ENCODE assay signal across 8 cellular contexts in genomic region chr2:40451926-40452605, GRCh38. TPM values are rescaled to one million over a fixed set of nuclear protein-coding genes. Genes with fewer than 3 reads are reported as not detected.
A peak's percentile ranks its signal among the peaks of the same experiment; 100 is the strongest.
DNase-seq lines count a peak whose midpoint lies in the region; ATAC-seq, FAIRE-seq and TF ChIP-seq lines count a peak whose summit lies in the region.

SLC8A1 (minus strand) TSS chr2:40452090.

- CTCF ChIA-PET in mammary epithelial cell (lab: Charles Lee; ENCODE audit: low non-redundant PET), result interaction anchor here (0.8 kb wide), 1 partner anchor 94 kb away, joined by 9 read pairs; no protein-coding TSS in a partner anchor

- in situ Hi-C loops in mammary epithelial cell (cut with MboI; ENCODE audit: low sequenced_read_pairs in 2 of 2), result loop anchor here in 1 of 2 donors (25.0 kb wide), 2 partner anchors 310 to 540 kb away; no protein-coding TSS in a partner anchor

- no peaks in the 10 kb centered on the region for H3K9me3 ChIP-seq in mammary epithelial cell (replicated peaks; ENCODE audit: insufficient read depth, low read length)
- no peaks in the 10 kb centered on the region for H3K9me3 ChIP-seq in kidney (ENCODE audit: control insufficient read depth in 1 of 2, low read length in 2 of 2)
- no peaks in the 10 kb centered on the region for H3K9me3 ChIP-seq in smooth muscle cell (replicated peaks; ENCODE audit: low read depth)

- H4K20me1 ChIP-seq in mammary epithelial cell (ENCODE audit: insufficient read depth, low read length), result no peaks in the 10 kb centered on the region
- no peaks in the 10 kb centered on the region for H4K20me1 ChIP-seq in smooth muscle cell (ENCODE audit: low read depth)

- H2AFZ ChIP-seq in mammary epithelial cell (ENCODE audit: low read depth, low read length) (peak within 1 kb of the TSS; percentile 93), smooth muscle cell (ENCODE audit: low read depth) (peak within 1 kb of the TSS; percentile 91)

- DNase-seq in AG08395 (ENCODE audit: low spot score), result peak; percentile 58
- DNase-seq in NCI-H510A (lab: John Stamatoyannopoulos, UW), result peak; percentile 66
- DNase-seq in mammary epithelial cell, result peak; percentile 35
- DNase-seq in kidney, result peak; percentile 73
- DNase-seq in smooth muscle cell (lab: John Stamatoyannopoulos, UW; ENCODE audit: unreplicated experiment), result no peak

- H3K27me3 ChIP-seq in mammary epithelial cell (ENCODE audit: insufficient read depth, low read length), result no peaks in the 10 kb centered on the region
- peaks cover 27% of the 10 kb centered on the region for H3K27me3 ChIP-seq in smooth muscle cell (ENCODE audit: low read depth)

- dilution Hi-C loops in mammary epithelial cell (cut with HindIII; ENCODE audit: low sequenced_read_pairs), result no loop called here

- BruUV-seq in mammary epithelial cell (replicated peaks; lab: Mats Ljungman, UMichigan), result no TSS peak

- peaks cover 33% of the 10 kb centered on the region for H3K79me2 ChIP-seq in mammary epithelial cell (ENCODE audit: insufficient read depth, low read length)
- H3K79me2 ChIP-seq in smooth muscle cell (ENCODE audit: low read depth), result no peaks in the 10 kb centered on the region

- WGBS in mammary epithelial cell (ENCODE audit: low coverage, missing lambda C conversion rate), result 6% methylated on average over 19 of the region's 82 CpGs
- WGBS in smooth muscle cell (ENCODE audit: low lambda C conversion rate), result 1% methylated on average over 42 of the region's 82 CpGs

- TF ChIP-seq CTCF in mammary epithelial cell (conservative IDR thresholded peaks at IDR 0.05 in 1 of 2, IDR thresholded peaks at IDR 0.05 in 1 of 2; ENCODE audit: extremely low read depth in 1 of 2, insufficient read depth in 1 of 2, low read depth in 1 of 2, low read length in 2 of 2) (no peak), kidney (IDR thresholded peaks at IDR 0.05; ENCODE audit: borderline replicate concordance, extremely low read depth, insufficient read depth) (no peak), smooth muscle cell (IDR thresholded peaks at IDR 0.05; ENCODE audit: borderline replicate concordance, insufficient read depth, poor library complexity, severe bottlenecking) (no peak)

- ATAC-seq in GM18498 (IDR thresholded peaks at IDR 0.05; ENCODE audit: unreplicated experiment) (peak; percentile 43), HG03439 (IDR thresholded peaks at IDR 0.05; ENCODE audit: unreplicated experiment) (no peak), HG02678 (IDR thresholded peaks at IDR 0.05; ENCODE audit: unreplicated experiment) (no peak)

- peak within 1 kb of the TSS; percentile 88 for H3K4me2 ChIP-seq in mammary epithelial cell (ENCODE audit: insufficient read depth, low read depth, low read length)
- H3K4me2 ChIP-seq in smooth muscle cell, result peak within 1 kb of the TSS; percentile 94

- H3K4me1 ChIP-seq in mammary epithelial cell (ENCODE audit: insufficient read depth, low read length) (peaks cover 19% of the 10 kb centered on the region), kidney (ENCODE audit: control insufficient read depth in 1 of 2, insufficient read depth in 1 of 2, low read depth in 1 of 2, low read length in 2 of 2) (peaks cover 0 to 5% of the 10 kb centered on the region in 2 donors), smooth muscle cell (ENCODE audit: low read depth) (no peaks in the 10 kb centered on the region)

- H3K36me3 ChIP-seq in mammary epithelial cell (ENCODE audit: insufficient read depth, low read length), result no peaks in the 10 kb centered on the region
- H3K36me3 ChIP-seq in kidney (ENCODE audit: control insufficient read depth in 1 of 2, insufficient read depth in 2 of 2, low read length in 2 of 2), result no peaks in the 10 kb centered on the region
- no peaks in the 10 kb centered on the region for H3K36me3 ChIP-seq in smooth muscle cell (ENCODE audit: low read depth)

- intact Hi-C loops in mammary epithelial cell (cut with micrococcal nuclease) (loop anchor here (1.0 to 10.0 kb wide), 6 partner anchors 49 to 539 kb away; no protein-coding TSS in a partner anchor), kidney (cut with DNase I) (no loop called here)

- peak within 1 kb of the TSS; percentile 60 for H3K9ac ChIP-seq in mammary epithelial cell (ENCODE audit: insufficient read depth, low read length)
- peak within 1 kb of the TSS; percentile 42 to 57 for H3K9ac ChIP-seq in kidney (ENCODE audit: low read length in 2 of 2)
- H3K9ac ChIP-seq in smooth muscle cell (ENCODE audit: low read depth), result no peak within 1 kb of the TSS

- H3F3A ChIP-seq in smooth muscle cell (ENCODE audit: low read depth), result no peaks in the 10 kb centered on the region

- H3K27ac ChIP-seq in mammary epithelial cell (ENCODE audit: insufficient read depth, low read depth, low read length), result peak within 1 kb of the TSS; percentile 18
- H3K27ac ChIP-seq in kidney (ENCODE audit: low read depth in 2 of 2, low read length in 2 of 2), result peak within 1 kb of the TSS; percentile 24 to 41
- H3K27ac ChIP-seq in smooth muscle cell (ENCODE audit: low read depth), result no peak within 1 kb of the TSS

- peak within 1 kb of the TSS; percentile 47 to 84 (median 57) for H3K4me3 ChIP-seq in mammary epithelial cell (replicated peaks in 1 of 3; ENCODE audit: insufficient read depth in 1 of 3, low read depth in 2 of 3, low read length in 3 of 3)
- peak within 1 kb of the TSS; percentile 57 to 72 for H3K4me3 ChIP-seq in kidney (ENCODE audit: low read length in 2 of 2)
- H3K4me3 ChIP-seq in smooth muscle cell, result peak within 1 kb of the TSS; percentile 63

- no peak for FAIRE-seq in kidney (lab: Jason Lieb, UNC)

RNA-seq across cellular contexts. Expression of gene SLC8A1, which starts in this region (rescaled TPM):
- total RNA-seq in mammary epithelial cell (10 to 100 TPM; 20.9 to 27.5 TPM), kidney (33.9 TPM), smooth muscle cell (5.3 and 6.3 TPM in 2 replicates)
- polyA plus RNA-seq in mammary epithelial cell (6.4 TPM), kidney (ENCODE audit: insufficient read depth, low read depth, low replicate concordance) (12.9 TPM), smooth muscle cell (1.1 and 1.3 TPM in 2 replicates)
- polyA minus RNA-seq in mammary epithelial cell, result 38.8 TPM
